13 cellular contexts compared by ENCODE assay signal in genomic region chr2:1739961-1740713, GRCh38. TPM values are rescaled to one million over a fixed set of nuclear protein-coding genes. Genes with fewer than 3 reads are reported as not detected.
DNase-seq lines count a peak whose midpoint lies in the region; FAIRE-seq and TF ChIP-seq lines count a peak whose summit lies in the region.
"Had no signal": no experiment of that assay in that cellular context is flagged by ENCODE, and none has a peak within 500 bp of the region (broad histone marks: within the 10 kb centered on the region; RNA-seq: fewer than 3 reads in every experiment).

No MANE protein-coding gene starts in this region.

- WGBS in trophoblast cell (ENCODE audit: extremely low coverage, insufficient coverage, insufficient read length): no CpG with 5 or more reads among the region's 22 CpGs
- WGBS in small intestine, 3 donors: 71 to 81% (median 77%) methylated on average over 22 of the region's 22 CpGs

- H3K23ac ChIP-seq in trophoblast cell (ENCODE audit: low read length): no peak overlapping the region

- no peaks in the 10 kb centered on the region for H3K27me3 ChIP-seq in ACC112 (ENCODE audit: insufficient read depth, low read length)
- peaks cover 24% of the 10 kb centered on the region for H3K27me3 ChIP-seq in left ventricle myocardium inferior (ENCODE audit: low read depth)
- no peaks in the 10 kb centered on the region for H3K27me3 ChIP-seq in trophoblast cell (ENCODE audit: insufficient read depth, low read length)
- H3K27me3 ChIP-seq in small intestine (ENCODE audit: control insufficient read depth in 2 of 2, insufficient read depth in 2 of 2, low read length in 2 of 2): peaks cover 2 to 8% of the 10 kb centered on the region in 2 donors

- no peak overlapping the region for H2BK12ac ChIP-seq in trophoblast cell (ENCODE audit: low read length)

- CTCF ChIA-PET in RWPE1 (lab: Yijun Ruan, JAX): interaction anchor here (1.1 to 1.2 kb wide), 2 partner anchors 10 to 64 kb away, joined by 3 to 6 read pairs; no protein-coding TSS in a partner anchor

- POLR2A ChIA-PET in RWPE1 (lab: Yijun Ruan, JAX; ENCODE audit: low non-redundant PET): no interaction called here

- H4K8ac ChIP-seq in trophoblast cell (ENCODE audit: low read depth, low read length): no peak overlapping the region

- H2AK5ac ChIP-seq in trophoblast cell (ENCODE audit: low read length): peak overlapping the region; percentile 16

- H3K9me3 ChIP-seq in left ventricle myocardium inferior (replicated peaks): peaks cover 10% of the 10 kb centered on the region
- peaks cover 2% of the 10 kb centered on the region for H3K9me3 ChIP-seq in trophoblast cell (ENCODE audit: insufficient read depth, low read depth, low read length)
- H3K9me3 ChIP-seq in small intestine (ENCODE audit: control insufficient read depth, low read depth): no peaks in the 10 kb centered on the region

- H4K12ac ChIP-seq in trophoblast cell (ENCODE audit: low read depth, low read length): no peak overlapping the region

- peaks cover 56% of the 10 kb centered on the region for H3K4me1 ChIP-seq in ACC112 (ENCODE audit: control insufficient read depth, insufficient read depth, low read length, unreplicated experiment)
- H3K4me1 ChIP-seq in left ventricle myocardium inferior: peaks cover 87% of the 10 kb centered on the region
- H3K4me1 ChIP-seq in trophoblast cell (ENCODE audit: control insufficient read depth in 1 of 2, insufficient read depth in 2 of 2, low read length in 2 of 2): peaks cover 31 to 33% of the 10 kb centered on the region in 2 experiments
- no peaks in the 10 kb centered on the region for H3K4me1 ChIP-seq in small intestine (ENCODE audit: control insufficient read depth in 2 of 2, insufficient read depth in 1 of 2, low read depth in 1 of 2, low read length in 1 of 2)

- H2AFZ ChIP-seq in ACC112 (ENCODE audit: low read length, unreplicated experiment) (no peak overlapping the region), trophoblast cell (ENCODE audit: insufficient read depth, low read length, poor library complexity) (no peak overlapping the region)

- no peak overlapping the region for H3K4me2 ChIP-seq in trophoblast cell (ENCODE audit: low read length)

- H3K36me3 ChIP-seq in ACC112 (ENCODE audit: insufficient read depth, low read length) (0 out of 2 replicates have a peak, but pooled peaks cover 7% of the 10 kb centered on the region), left ventricle myocardium inferior (no peaks in the 10 kb centered on the region), trophoblast cell (ENCODE audit: control insufficient read depth in 1 of 2, insufficient read depth in 2 of 2, low read length in 2 of 2) (peaks cover 4 to 10% of the 10 kb centered on the region in 2 experiments), small intestine (ENCODE audit: control insufficient read depth in 2 of 2, insufficient read depth in 2 of 2, low read length in 2 of 2) (no peaks in the 10 kb centered on the region)

- H3K4ac ChIP-seq in trophoblast cell (ENCODE audit: low read depth, low read length): peak overlapping the region; percentile 60

- H2BK5ac ChIP-seq in trophoblast cell (ENCODE audit: low read depth, low read length, poor library complexity): no peak overlapping the region

- intact Hi-C loops in left ventricle myocardium inferior (cut with micrococcal nuclease): no loop called here

- peak overlapping the region; percentile 55 for H3K18ac ChIP-seq in trophoblast cell (ENCODE audit: low read length)

- H3K79me2 ChIP-seq in ACC112 (ENCODE audit: control insufficient read depth, insufficient read depth, low read length, unreplicated experiment) (peaks cover 75% of the 10 kb centered on the region), trophoblast cell (ENCODE audit: control insufficient read depth, insufficient read depth, low read length, poor library complexity) (peaks cover 25% of the 10 kb centered on the region)

- no peak for FAIRE-seq in small intestine (lab: Jason Lieb, UNC)
- FAIRE-seq: endometrium had no signal

- TF ChIP-seq CTCF in RWPE1 (conservative IDR thresholded peaks at IDR 0.05; ENCODE audit: low read depth) (no peak), left ventricle myocardium inferior (IDR thresholded peaks at IDR 0.05; ENCODE audit: borderline replicate concordance) (no peak)

- H3K79me1 ChIP-seq in trophoblast cell (ENCODE audit: low read length): peaks cover 29% of the 10 kb centered on the region

- peak overlapping the region; percentile 22 for H4K91ac ChIP-seq in trophoblast cell (ENCODE audit: low read depth, low read length)

- H2BK120ac ChIP-seq in trophoblast cell (ENCODE audit: insufficient read depth, low read length, poor library complexity): no peak overlapping the region

- DNase-seq in RWPE1 (ENCODE audit: low spot score): no peak
- no peak for DNase-seq in left ventricle myocardium inferior
- no peak for DNase-seq in trophoblast cell
- no peak for DNase-seq in SIG-M5 (lab: John Stamatoyannopoulos, UW)
- DNase-seq in DMS153 treated with DMSO at 0.1 percent for 48 hours (lab: John Stamatoyannopoulos, UW; ENCODE audit: unreplicated experiment): no peak
- DNase-seq in small intestine: no peak
- DNase-seq in NCI-H187 treated with DMSO at 0.1 percent for 48 hours (lab: John Stamatoyannopoulos, UW): no peak
- DNase-seq: AML-193; GDM1; NCI-H1417 treated with DMSO at 0.1 percent for 48 hours; stimulated activated naive B cell treated with anti-CD40 and anti-IgM and Interleukin-4, amounts not matched to agents 10 μg/mL and 1 μg/mL and 100 μg/mL, for 72 hours had no signal

- H3K14ac ChIP-seq in trophoblast cell (ENCODE audit: low read length): peak overlapping the region; percentile 3

- H3K27ac ChIP-seq in ACC112 (ENCODE audit: low read depth, low read length) (peak overlapping the region; percentile 38; the same call in 1 of the 2 replicates), RWPE1 (peak overlapping the region; percentile 52), left ventricle myocardium inferior (replicated peaks) (peak overlapping the region; percentile 67), trophoblast cell (ENCODE audit: low read depth, low read length) (no peak overlapping the region), small intestine (ENCODE audit: low read depth in 1 of 2, low read length in 1 of 2) (peak overlapping the region in 1 of 2 donors; percentile 68)

- H3K4me3 ChIP-seq in ACC112 (ENCODE audit: low read depth, low read length) (no peak overlapping the region), left ventricle myocardium inferior (no peak overlapping the region), trophoblast cell (ENCODE audit: low read depth, low read length) (no peak overlapping the region), small intestine (ENCODE audit: low read depth in 1 of 2, low read length in 2 of 2) (no peak overlapping the region)

- no peak overlapping the region for H3K9ac ChIP-seq in trophoblast cell (ENCODE audit: low read length)

RNA-seq across cellular contexts. Expression of gene PXDN, which starts 4.2 kb away (rescaled TPM):
- 15.7 TPM for total RNA-seq in left ventricle myocardium inferior
- 194 and 203 TPM in 2 replicates for polyA plus RNA-seq in trophoblast cell (2013)
- 10 to 100 TPM in 1 of 3 donors, 1 to 10 TPM in 1, under 1 TPM in 1; 0.81 to 12.0 (median 1.1) TPM for polyA plus RNA-seq in small intestine
